13 cellular contexts compared by ENCODE assay signal in the genomic region with DNA sequence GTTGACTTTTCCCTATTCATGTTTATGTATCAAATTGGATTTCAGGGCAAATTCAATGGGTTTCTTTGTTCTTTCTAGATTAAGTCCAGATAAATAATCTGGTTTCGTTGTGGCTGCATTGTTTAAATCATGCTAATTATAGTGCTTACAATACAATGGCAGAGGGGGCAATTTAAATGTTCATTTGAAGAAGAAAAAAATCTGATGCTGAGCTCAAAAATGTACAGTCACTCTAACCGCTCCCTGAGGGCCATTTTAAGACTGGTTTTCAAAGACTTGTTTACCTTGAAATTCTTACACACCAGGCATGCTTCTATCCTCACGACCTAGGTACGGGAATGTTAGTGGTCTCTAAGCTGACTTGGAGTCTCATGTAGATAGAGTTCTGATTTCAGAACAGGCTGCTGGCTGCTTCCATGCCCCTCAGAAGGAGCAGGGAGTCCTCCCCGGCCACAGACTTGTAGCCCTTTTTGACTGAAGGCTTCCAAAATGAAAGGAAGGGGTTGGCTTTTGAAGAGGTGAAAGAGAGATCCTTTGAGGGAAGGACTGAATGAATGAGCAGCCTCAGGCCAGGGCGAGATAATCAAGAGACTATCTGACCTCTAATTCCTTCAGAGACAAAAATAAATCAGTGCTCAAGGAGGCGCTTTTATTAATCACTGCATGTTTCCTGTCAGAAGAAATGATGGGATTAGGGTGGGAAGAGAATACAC.
A peak's percentile ranks its signal among the peaks of the same experiment; 100 is the strongest.
DNase-seq lines count a peak whose midpoint lies in the region; ATAC-seq and TF ChIP-seq lines count a peak whose summit lies in the region.
"Had no signal": no experiment of that assay in that cellular context is flagged by ENCODE, and none has a peak within 500 bp of the region (broad histone marks: within the 10 kb centered on the region; RNA-seq: fewer than 3 reads in every experiment).

No MANE protein-coding gene starts in this region.

- H2AK5ac ChIP-seq in H9 (ENCODE audit: insufficient read length, low read length): no peak overlapping the region

- peaks cover 29 to 35% of the 10 kb centered on the region in 2 experiments for H3K4me1 Mint-ChIP-seq in H9
- peaks cover 35% of the 10 kb centered on the region for H3K4me1 Mint-ChIP-seq in mesothelial cell of epicardium

- H3K27me3 Mint-ChIP-seq in H9 (ENCODE audit: low read depth) (no peaks in the 10 kb centered on the region), mesothelial cell of epicardium (ENCODE audit: low read depth) (no peaks in the 10 kb centered on the region)
- H3K27me3 Mint-ChIP-seq: activated CD4-positive, alpha-beta memory T cell treated with anti-CD3 and anti-CD28 coated beads for 36 hours had no signal

- WGBS in H9 (ENCODE audit: extremely low coverage, insufficient read length, low lambda C conversion rate): no CpG with 5 or more reads among the region's 7 CpGs

- no peak overlapping the region for H3K18ac ChIP-seq in H9 (ENCODE audit: insufficient read length, low read depth, low read length)

- H3K27ac Mint-ChIP-seq in H9 (peak overlapping the region; percentile 57 to 86 (median 72); a peak in 4 of 7 replicates), mesothelial cell of epicardium (peak overlapping the region; percentile 94)
- H3K27ac Mint-ChIP-seq: activated CD4-positive, alpha-beta memory T cell treated with anti-CD3 and anti-CD28 coated beads for 36 hours had no signal

- no peak overlapping the region for H2BK20ac ChIP-seq in H9 (ENCODE audit: low read depth, low read length, poor library complexity, severe bottlenecking)

- no peak overlapping the region for H3K4ac ChIP-seq in H9 (ENCODE audit: low read depth, low read length)

- no peaks in the 10 kb centered on the region for H3K27me3 ChIP-seq in A673 (replicated peaks; ENCODE audit: insufficient read depth, low read depth, low read length, poor library complexity)
- no peaks in the 10 kb centered on the region for H3K27me3 ChIP-seq in H9 (ENCODE audit: insufficient read depth, low read length)
- H3K27me3 ChIP-seq: body of pancreas, foreskin keratinocyte had no signal

- H3K9me3 ChIP-seq in A673 (ENCODE audit: low read depth, low read length, poor library complexity, severe bottlenecking): no peaks in the 10 kb centered on the region
- H3K9me3 ChIP-seq in H9 (ENCODE audit: control insufficient read depth, low read depth, low read length): no peaks in the 10 kb centered on the region
- H3K9me3 ChIP-seq: body of pancreas had no signal

- H3T11ph ChIP-seq in H9 (ENCODE audit: low read length): no peak overlapping the region

- peak overlapping the region; percentile 60 for H3K27ac ChIP-seq in A673 (ENCODE audit: low read depth, low read length, poor library complexity, severe bottlenecking)
- no peak overlapping the region for H3K27ac ChIP-seq in H9 (ENCODE audit: insufficient read length, low read depth, low read length)
- H3K27ac ChIP-seq in angular gyrus (ENCODE audit: low read depth, low read length): peak overlapping the region; percentile 83
- H3K27ac ChIP-seq: foreskin keratinocyte had no signal

- DNase-seq in A673 (ENCODE audit: low spot score) (no peak), H9 (no peak), mesothelial cell of epicardium (ENCODE audit: low spot score in 2 of 2, unreplicated experiment in 2 of 2) (no peak), GDM1 (lab: John Stamatoyannopoulos, UW) (no peak), NAMALWA (ENCODE audit: low spot score) (no peak)
- DNase-seq: activated CD4-positive, alpha-beta memory T cell treated with anti-CD3 and anti-CD28 coated beads for 36 hours; foreskin keratinocyte; NCI-H1048; stimulated activated CD4-positive, alpha-beta T cell treated with anti-CD3 and anti-CD28 coated beads, Interleukin-15, amount 100 ng/mL, for 24 hours had no signal

- H2AFZ ChIP-seq in H9 (ENCODE audit: low read length): no peak overlapping the region

- H3K4me3 Mint-ChIP-seq in H9: no peak overlapping the region; a peak in 1 of 5 replicates
- no peak overlapping the region for H3K4me3 Mint-ChIP-seq in mesothelial cell of epicardium
- H3K4me3 Mint-ChIP-seq: activated CD4-positive, alpha-beta memory T cell treated with anti-CD3 and anti-CD28 coated beads for 36 hours had no signal

- H3K4me1 ChIP-seq in A673 (ENCODE audit: insufficient read depth, low read length, poor library complexity, severe bottlenecking) (peaks cover 35% of the 10 kb centered on the region), H9 (ENCODE audit: insufficient read depth, low read length) (peaks cover 2% of the 10 kb centered on the region; the same call in 1 of the 2 replicates)
- H3K4me1 ChIP-seq: foreskin keratinocyte had no signal

- H4K91ac ChIP-seq in H9 (ENCODE audit: insufficient read length, low read depth, low read length): no peak overlapping the region

- CTCF ChIA-PET in A673 (lab: Charles Lee): no interaction called here

- H3K36me3 Mint-ChIP-seq in H9 (ENCODE audit: insufficient read depth in 1 of 3, low read depth in 3 of 3): 0 out of 7 replicates have a peak, but pooled peaks cover 0 to 4% (median 0%) of the 10 kb centered on the region in 3 experiments
- H3K36me3 Mint-ChIP-seq in mesothelial cell of epicardium: no peaks in the 10 kb centered on the region
- H3K36me3 Mint-ChIP-seq: activated CD4-positive, alpha-beta memory T cell treated with anti-CD3 and anti-CD28 coated beads for 36 hours had no signal

- H3K9me3 Mint-ChIP-seq in H9 (no peaks in the 10 kb centered on the region; a peak in 1 of 5 replicates), mesothelial cell of epicardium (no peaks in the 10 kb centered on the region)
- H3K9me3 Mint-ChIP-seq: activated CD4-positive, alpha-beta memory T cell treated with anti-CD3 and anti-CD28 coated beads for 36 hours had no signal

- H3K79me1 ChIP-seq in H9 (ENCODE audit: insufficient read depth, low read depth, low read length, poor library complexity, severe bottlenecking): no peaks in the 10 kb centered on the region

- no peak overlapping the region for H2BK15ac ChIP-seq in H9 (ENCODE audit: low read depth, low read length)

- H2BK12ac ChIP-seq in H9 (ENCODE audit: insufficient read length, low read depth, low read length): no peak overlapping the region

- H3K23me2 ChIP-seq in H9 (ENCODE audit: insufficient read length, low read depth, low read length, poor library complexity, severe bottlenecking): peaks cover 3% of the 10 kb centered on the region

- H3K23ac ChIP-seq in H9 (ENCODE audit: insufficient read length, low read depth, low read length): no peak overlapping the region

- H3K79me2 ChIP-seq in H9 (ENCODE audit: insufficient read depth, low read length): no peaks in the 10 kb centered on the region

- no peak for ATAC-seq in HG03097 (IDR thresholded peaks at IDR 0.05; ENCODE audit: low FRiP score, unreplicated experiment)
- ATAC-seq in GM19463 (IDR thresholded peaks at IDR 0.05; ENCODE audit: unreplicated experiment): no peak
- ATAC-seq: foreskin keratinocyte had no signal

- no peak overlapping the region for H2BK5ac ChIP-seq in H9 (ENCODE audit: insufficient read length, low read length)

- no peaks in the 10 kb centered on the region for H4K20me1 ChIP-seq in H9 (ENCODE audit: control insufficient read depth, insufficient read depth, insufficient read length)

- BruUV-seq in A673 (replicated peaks; lab: Mats Ljungman, UMichigan): no TSS peak

- no peak overlapping the region for H3K14ac ChIP-seq in H9 (ENCODE audit: insufficient read depth, low read length)

- H3K4me2 ChIP-seq in H9 (ENCODE audit: insufficient read depth, insufficient read length, low read length): no peak overlapping the region

- POLR2A ChIA-PET in A673 (lab: Charles Lee; ENCODE audit: low non-redundant PET): no interaction called here

- intact Hi-C loops in A673 (cut with micrococcal nuclease; ENCODE audit: unreplicated experiment): loop anchor here (5.0 kb wide), 2 partner anchors 82 to 148 kb away; no protein-coding TSS in a partner anchor

- H4K8ac ChIP-seq in H9 (replicated peaks; ENCODE audit: insufficient read length, low read depth, low read length): no peak overlapping the region

- H4K5ac ChIP-seq in H9 (ENCODE audit: insufficient read length, low read depth, low read length): no peak overlapping the region

- H3K9ac ChIP-seq in H9 (ENCODE audit: extremely low read depth, insufficient read length, low read length): no peak overlapping the region

- TF ChIP-seq CTCF in A673 (conservative IDR thresholded peaks at IDR 0.05; ENCODE audit: low read depth, low read length) (no peak), H9 (conservative IDR thresholded peaks at IDR 0.05) (no peak), mesothelial cell of epicardium (IDR thresholded peaks at IDR 0.05; ENCODE audit: unreplicated experiment) (no peak)

- H2BK120ac ChIP-seq in H9 (ENCODE audit: low read depth, low read length, poor library complexity, severe bottlenecking): no peak overlapping the region

- no peaks in the 10 kb centered on the region for H3K36me3 ChIP-seq in A673 (ENCODE audit: insufficient read depth, low read length, poor library complexity, severe bottlenecking)

- H3K4me3 ChIP-seq in A673 (ENCODE audit: low read depth, low read length, poor library complexity, severe bottlenecking): no peak overlapping the region
- H3K4me3 ChIP-seq: body of pancreas had no signal

- H3K56ac ChIP-seq in H9 (ENCODE audit: insufficient read length, low read depth, low read length): no peak overlapping the region
